8 cellular contexts compared by ENCODE assay signal in genomic region chr12:47774664-47775063, GRCh38. TPM values are rescaled to one million over a fixed set of nuclear protein-coding genes. Genes with fewer than 3 reads are reported as not detected.
A peak's percentile ranks its signal among the peaks of the same experiment; 100 is the strongest.
DNase-seq lines count a peak whose midpoint lies in the region; ATAC-seq, FAIRE-seq and TF ChIP-seq lines count a peak whose summit lies in the region.

No MANE protein-coding gene starts in this region.

- H3K4me1 Mint-ChIP-seq in Calu3 (ENCODE audit: low read depth, unreplicated experiment): peaks cover 9% of the 10 kb centered on the region

- H2AFZ ChIP-seq in PC-3 (ENCODE audit: low read length) (no peak overlapping the region), H1 (ENCODE audit: low read length) (no peak overlapping the region)

- H3K36me3 Mint-ChIP-seq in Calu3 (ENCODE audit: insufficient read depth, unreplicated experiment): peaks cover 27% of the 10 kb centered on the region

- no peaks in the 10 kb centered on the region for H3K27me3 Mint-ChIP-seq in Calu3 (ENCODE audit: unreplicated experiment)

- H3K4me1 ChIP-seq in PC-3 (ENCODE audit: insufficient read depth, low read length) (peaks cover 32% of the 10 kb centered on the region), H1 (replicated peaks in 1 of 4; ENCODE audit: control insufficient read depth in 3 of 4, insufficient read depth in 4 of 4, low read length in 3 of 4) (peaks cover 0 to 22% (median 15%) of the 10 kb centered on the region in 4 experiments; a peak in 6 of 7 replicates), sigmoid colon (peaks cover 0 to 82% (median 65%) of the 10 kb centered on the region in 4 donors), HAP-1 (peaks cover 23% of the 10 kb centered on the region)

- no peak overlapping the region for H4K91ac ChIP-seq in H1 (replicated peaks; ENCODE audit: insufficient read length, low read length)

- H4K8ac ChIP-seq in H1 (ENCODE audit: extremely low read depth, insufficient read depth, low read length): no peak overlapping the region

- H2BK120ac ChIP-seq in H1 (replicated peaks; ENCODE audit: low read depth, low read length): no peak overlapping the region

- 90% methylated on average over 7 of the region's 7 CpGs; no CpG with 5 or more reads in 1 of the 2 experiments for WGBS in H1 (ENCODE audit: extremely low coverage in 1 of 2, insufficient coverage in 1 of 2, insufficient read length in 1 of 2, insufficient replicate concordance in 2 of 2, low coverage in 1 of 2, low lambda C conversion rate in 2 of 2, missing lambda C conversion rate in 1 of 2), 2 experiments
- 89 to 97% methylated on average over 7 of the region's 7 CpGs for WGBS in sigmoid colon, 2 donors

- H2BK20ac ChIP-seq in H1 (ENCODE audit: low read length): no peak overlapping the region

- no peaks in the 10 kb centered on the region for H3K79me1 ChIP-seq in H1 (ENCODE audit: low read depth, low read length)

- H2BK5ac ChIP-seq in H1 (ENCODE audit: low read depth, low read length): no peak overlapping the region

- H3K27ac Mint-ChIP-seq in Calu3 (ENCODE audit: unreplicated experiment): no peak overlapping the region

- no peak overlapping the region for H3K18ac ChIP-seq in H1 (ENCODE audit: extremely low read depth, low read length)

- no peaks in the 10 kb centered on the region for H3K27me3 ChIP-seq in PC-3 (ENCODE audit: low read length)
- peaks cover 0 to 17% (median 8%) of the 10 kb centered on the region in 4 experiments; a peak in 4 of 7 replicates for H3K27me3 ChIP-seq in H1 (replicated peaks in 1 of 4; ENCODE audit: control insufficient read depth in 3 of 4, extremely low read depth in 1 of 4, insufficient read depth in 3 of 4, low read length in 3 of 4)
- H3K27me3 ChIP-seq in sigmoid colon: no peaks in the 10 kb centered on the region
- H3K27me3 ChIP-seq in HAP-1 (ENCODE audit: low read depth): no peaks in the 10 kb centered on the region

- no peak overlapping the region for H3K9ac ChIP-seq in PC-3 (ENCODE audit: low read length)
- H3K9ac ChIP-seq in H1 (replicated peaks in 1 of 4; ENCODE audit: extremely low read depth in 1 of 4, low read depth in 3 of 4, low read length in 3 of 4): no peak overlapping the region

- CTCF ChIA-PET in Calu3 (lab: Charles Lee) (interaction anchor here (1.5 to 5.0 kb wide), 2 partner anchors 8 to 32 kb away, joined by 4 to 21 read pairs; no protein-coding TSS in a partner anchor), PC-3 (lab: Charles Lee) (no interaction called here), H1 (lab: Charles Lee; ENCODE audit: partially characterized antibody) (interaction anchor here (1.5 to 58.8 kb wide), 5 partner anchors 7 to 81 kb away, joined by 4 to 2442 read pairs (median 318); partner anchors contain the start of genes ENDOU, RAPGEF3 and RPAP3)

- no peak overlapping the region for H4K5ac ChIP-seq in H1 (ENCODE audit: insufficient read length, low read depth, low read length)

- BruUV-seq in Calu3 (replicated peaks; lab: Mats Ljungman, UMichigan): TSS peak; percentile 49
- BruUV-seq in PC-3 (replicated peaks; lab: Mats Ljungman, UMichigan): no TSS peak

- POLR2A ChIA-PET in PC-3 (lab: Charles Lee; ENCODE audit: unreplicated experiment) (no interaction called here), H1 (lab: Charles Lee; ENCODE audit: partially characterized antibody) (interaction anchor here (10.3 to 10.5 kb wide), 2 partner anchors 17 to 33 kb away, joined by 78 to 79 read pairs; partner anchors contain the start of gene RAPGEF3)

- no peak for TF ChIP-seq EP300 in H1 (IDR thresholded peaks at IDR 0.05; ENCODE audit: borderline replicate concordance in 1 of 2, low read depth in 2 of 2, low read length in 2 of 2)
- TF ChIP-seq EP300 in sigmoid colon (IDR thresholded peaks at IDR 0.05): no peak

- in situ Hi-C loops in GM13976 (cut with MboI; ENCODE audit: low sequenced_read_pairs, unreplicated experiment) (loop anchor here (10.0 kb wide), 1 partner anchor 60 kb away; no protein-coding TSS in a partner anchor), HAP-1 (cut with MboI; ENCODE audit: low sequenced_read_pairs) (loop anchor here (10.0 kb wide), 2 partner anchors 60 to 120 kb away; no protein-coding TSS in a partner anchor)

- H3F3A ChIP-seq in PC-3 (ENCODE audit: low read length, unreplicated experiment): peaks cover 1% of the 10 kb centered on the region

- ATAC-seq in PC-3 (no peak), GM21423 (IDR thresholded peaks at IDR 0.05; ENCODE audit: unreplicated experiment) (no peak), HG03097 (IDR thresholded peaks at IDR 0.05; ENCODE audit: low FRiP score, unreplicated experiment) (no peak)

- intact Hi-C loops in Calu3 (cut with micrococcal nuclease; ENCODE audit: unreplicated experiment): loop anchor here (5.0 kb wide), 1 partner anchor 63 kb away; no protein-coding TSS in a partner anchor
- intact Hi-C loops in PC-3 (cut with micrococcal nuclease): no loop called here
- intact Hi-C loops in sigmoid colon (cut with DNase I): no loop called here

- H3K36me3 ChIP-seq in PC-3 (ENCODE audit: low read depth, low read length): no peaks in the 10 kb centered on the region
- no peaks in the 10 kb centered on the region for H3K36me3 ChIP-seq in H1 (ENCODE audit: control insufficient read depth in 2 of 4, insufficient read depth in 4 of 4, low read length in 3 of 4)
- H3K36me3 ChIP-seq in sigmoid colon: no peaks in the 10 kb centered on the region
- H3K36me3 ChIP-seq in HAP-1 (replicated peaks): no peaks in the 10 kb centered on the region

- H3K4me3 Mint-ChIP-seq in Calu3 (ENCODE audit: low read depth, unreplicated experiment): no peak overlapping the region

- H3K27ac ChIP-seq in PC-3 (ENCODE audit: low read length) (no peak overlapping the region), H1 (ENCODE audit: low read depth, low read length) (no peak overlapping the region), sigmoid colon (peak overlapping the region; percentile 62 to 75 (median 64))

- H4K20me1 ChIP-seq in PC-3 (ENCODE audit: low read length) (no peaks in the 10 kb centered on the region), H1 (replicated peaks in 1 of 2; ENCODE audit: control insufficient read depth in 1 of 2, insufficient read depth in 2 of 2, low read length in 2 of 2) (peaks cover 0 to 3% of the 10 kb centered on the region in 2 experiments)

- TF ChIP-seq CTCF in Calu3 (IDR thresholded peaks at IDR 0.05; ENCODE audit: unreplicated experiment): no peak
- TF ChIP-seq CTCF in PC-3 (conservative IDR thresholded peaks at IDR 0.05; ENCODE audit: low read depth, low read length): no peak
- TF ChIP-seq CTCF in H1 (IDR thresholded peaks at IDR 0.05; ENCODE audit: control extremely low read depth in 1 of 3, insufficient read depth in 1 of 3, low read depth in 1 of 3, low read length in 3 of 3): no peak
- no peak for TF ChIP-seq CTCF in sigmoid colon (IDR thresholded peaks at IDR 0.05)
- no peak for TF ChIP-seq CTCF in GM13976 (IDR thresholded peaks at IDR 0.05; ENCODE audit: borderline replicate concordance, control extremely low read depth, extremely low read depth, insufficient read depth, missing control alignments)

- TF ChIP-seq RAD21 in H1 (IDR thresholded peaks at IDR 0.05 in 1 of 2, conservative IDR thresholded peaks at IDR 0.05 in 1 of 2; ENCODE audit: low read depth in 2 of 2, low read length in 2 of 2): no peak

- H2BK12ac ChIP-seq in H1 (ENCODE audit: low read depth, low read length): peak overlapping the region; percentile 50; the same call in 1 of the 2 replicates

- H3K56ac ChIP-seq in H1 (replicated peaks; ENCODE audit: insufficient read length, low read depth, low read length): no peak overlapping the region

- peaks cover 4% of the 10 kb centered on the region; the same call in 1 of the 2 replicates for H3K23me2 ChIP-seq in H1 (ENCODE audit: low read depth, low read length)

- H3K79me2 ChIP-seq in PC-3 (ENCODE audit: low read length) (peaks cover 15% of the 10 kb centered on the region), H1 (ENCODE audit: control insufficient read depth in 1 of 2, insufficient read depth in 2 of 2, low read length in 2 of 2) (no peaks in the 10 kb centered on the region)

- H3K4me3 ChIP-seq in PC-3 (ENCODE audit: low read length) (no peak overlapping the region), H1 (ENCODE audit: extremely low read depth in 1 of 4, insufficient read depth in 2 of 4, low read depth in 3 of 4, low read length in 4 of 4) (no peak overlapping the region), sigmoid colon (no peak overlapping the region), HAP-1 (no peak overlapping the region)

- H3K9me2 ChIP-seq in PC-3 (replicated peaks; ENCODE audit: low read length): no peaks in the 10 kb centered on the region

- H3K9me3 ChIP-seq in PC-3 (ENCODE audit: low read length): no peaks in the 10 kb centered on the region
- no peaks in the 10 kb centered on the region for H3K9me3 ChIP-seq in H1 (ENCODE audit: insufficient read depth in 2 of 2, low read depth in 1 of 2, low read length in 1 of 2)
- H3K9me3 ChIP-seq in sigmoid colon: no peaks in the 10 kb centered on the region
- H3K9me3 ChIP-seq in HAP-1: no peaks in the 10 kb centered on the region

- TF ChIP-seq POLR2A in H1 (IDR thresholded peaks at IDR 0.05; ENCODE audit: control extremely low read depth in 1 of 2, low read depth in 2 of 2, low read length in 2 of 2): no peak
- TF ChIP-seq POLR2A in sigmoid colon (IDR thresholded peaks at IDR 0.05): no peak

- no peak overlapping the region for H3K4ac ChIP-seq in H1 (replicated peaks; ENCODE audit: insufficient read length, low read depth, low read length)

- H2AK5ac ChIP-seq in H1 (ENCODE audit: low read depth, low read length): no peak overlapping the region

- no peak overlapping the region for H3K23ac ChIP-seq in H1 (ENCODE audit: insufficient read length)

- no peaks in the 10 kb centered on the region for H3K9me3 Mint-ChIP-seq in Calu3 (ENCODE audit: low read depth, unreplicated experiment)

- DNase-seq in Calu3: no peak
- DNase-seq in PC-3: no peak
- DNase-seq in H1 (ENCODE audit: low read depth in 1 of 2, low spot score in 2 of 2): no peak
- peak; percentile 64 for DNase-seq in sigmoid colon
- DNase-seq in GM13976 (ENCODE audit: low spot score): no peak
- DNase-seq in HAP-1 (ENCODE audit: low spot score in 2 of 2): no peak

- peak overlapping the region; percentile 99 for H3K4me2 ChIP-seq in PC-3 (ENCODE audit: low read length)
- H3K4me2 ChIP-seq in H1 (ENCODE audit: insufficient read depth in 1 of 2, low read depth in 2 of 2, low read length in 2 of 2): no peak overlapping the region; a peak in 1 of 4 replicates

- no peak for FAIRE-seq in H1 (lab: Jason Lieb, UNC)

- H2BK15ac ChIP-seq in H1 (ENCODE audit: low read length): no peak overlapping the region

- H3K14ac ChIP-seq in H1 (ENCODE audit: insufficient read length): no peak overlapping the region

RNA-seq across cellular contexts. Expression of gene SLC48A1, which starts 1.6 kb away (rescaled TPM):
- total RNA-seq in Calu3 (2022): 17.0 and 17.2 TPM in 2 replicates
- 21.4 and 22.3 TPM in 2 replicates for total RNA-seq in PC-3 (2014; rRNA removed)
- 14.0 and 14.1 TPM in 2 replicates for total RNA-seq in H1 (2021; fragmentation: NEBNext Ultra II Directional; extraction: Animal tissue kit (Norgen Biotek cat#: 25700))
- polyA plus RNA-seq in H1 (2011; rRNA removed): 9.5 and 12.1 TPM in 2 replicates
- polyA plus RNA-seq in H1 (2011; cell fraction: cytosol; rRNA removed): 9.6 TPM
- polyA plus RNA-seq in H1 (2011; cell fraction: nucleus; rRNA removed): 16.1 TPM
- polyA plus RNA-seq in H1 (2012, experiment 1 of 2): 8.3 to 11.4 TPM (median 10.2 TPM) in 4 replicates
- 8.6 TPM for polyA plus RNA-seq in H1 (2012, experiment 2 of 2)
- 9.4 TPM for polyA plus RNA-seq in H1 (2013, experiment 1 of 2)
- polyA plus RNA-seq in H1 (2013, experiment 2 of 2): 10.8 TPM
- 7.2 and 7.3 TPM in 2 replicates for polyA minus RNA-seq in H1 (2011; rRNA and poly(A)+ RNA removed)
- polyA minus RNA-seq in H1 (2011; cell fraction: cytosol; rRNA and poly(A)+ RNA removed): 6.8 TPM
- polyA minus RNA-seq in H1 (2011; cell fraction: nucleus; rRNA and poly(A)+ RNA removed): 7.3 TPM
- total RNA-seq in sigmoid colon: 10 to 100 TPM; 30.3 to 46.6 (median 32.2) TPM
- polyA plus RNA-seq in sigmoid colon: 10 to 100 TPM in 2 of 3 donors, 1 to 10 TPM in 1; 6.9 to 14.2 (median 12.0) TPM

RNA-seq across cellular contexts. Expression of gene RAPGEF3, which starts 16.0 kb away (rescaled TPM):
- total RNA-seq in Calu3 (2022) (8.2 and 11.0 TPM in 2 replicates), PC-3 (2014; rRNA removed) (6.7 and 9.3 TPM in 2 replicates), sigmoid colon (10 to 100 TPM; 13.8 to 36.8 (median 14.6) TPM)
- 6.7 and 9.4 TPM in 2 replicates for total RNA-seq in H1 (2021; fragmentation: NEBNext Ultra II Directional; extraction: Animal tissue kit (Norgen Biotek cat#: 25700))
- polyA plus RNA-seq in H1 (2011; rRNA removed) (5.0 and 5.2 TPM in 2 replicates), sigmoid colon (10 to 100 TPM in 1 of 3 donors, 1 to 10 TPM in 2; 3.9 to 16.2 (median 4.2) TPM)
- polyA plus RNA-seq in H1 (2011; cell fraction: cytosol; rRNA removed): 6.0 TPM
- 31.6 TPM for polyA plus RNA-seq in H1 (2011; cell fraction: nucleus; rRNA removed)
- 4.1 to 5.7 TPM (median 5.2 TPM) in 4 replicates for polyA plus RNA-seq in H1 (2012, experiment 1 of 2)
- polyA plus RNA-seq in H1 (2012, experiment 2 of 2): 3.1 TPM
- polyA plus RNA-seq in H1 (2013, experiment 1 of 2): 4.2 TPM
- polyA plus RNA-seq in H1 (2013, experiment 2 of 2): 3.9 TPM
- 5.2 and 8.0 TPM in 2 replicates for polyA minus RNA-seq in H1 (2011; rRNA and poly(A)+ RNA removed)
- 1.8 TPM for polyA minus RNA-seq in H1 (2011; cell fraction: cytosol; rRNA and poly(A)+ RNA removed)
- 16.2 TPM for polyA minus RNA-seq in H1 (2011; cell fraction: nucleus; rRNA and poly(A)+ RNA removed)

RNA-seq across cellular contexts. Expression of gene HDAC7, which starts 45.0 kb away (rescaled TPM):
- total RNA-seq in Calu3 (2022) (41.8 and 44.0 TPM in 2 replicates), PC-3 (2014; rRNA removed) (44.2 and 59.6 TPM in 2 replicates), sigmoid colon (10 to 100 TPM; 45.3 to 79.2 (median 53.1) TPM)
- total RNA-seq in H1 (2021; fragmentation: NEBNext Ultra II Directional; extraction: Animal tissue kit (Norgen Biotek cat#: 25700)): 82.0 and 84.9 TPM in 2 replicates
- polyA plus RNA-seq in H1 (2011; rRNA removed) (25.5 and 52.0 TPM in 2 replicates), sigmoid colon (10 to 100 TPM in 2 of 3 donors, 1 to 10 TPM in 1; 6.5 to 44.8 (median 16.8) TPM)
- polyA plus RNA-seq in H1 (2011; cell fraction: cytosol; rRNA removed): 27.2 TPM
- polyA plus RNA-seq in H1 (2011; cell fraction: nucleus; rRNA removed): 208 TPM
- polyA plus RNA-seq in H1 (2012, experiment 1 of 2): 46.5 to 68.3 TPM (median 65.5 TPM) in 4 replicates
- 57.8 TPM for polyA plus RNA-seq in H1 (2012, experiment 2 of 2)
- polyA plus RNA-seq in H1 (2013, experiment 1 of 2): 40.9 TPM
- 38.9 TPM for polyA plus RNA-seq in H1 (2013, experiment 2 of 2)
- polyA minus RNA-seq in H1 (2011; rRNA and poly(A)+ RNA removed): 11.6 and 23.5 TPM in 2 replicates
- 27.2 TPM for polyA minus RNA-seq in H1 (2011; cell fraction: cytosol; rRNA and poly(A)+ RNA removed)
- polyA minus RNA-seq in H1 (2011; cell fraction: nucleus; rRNA and poly(A)+ RNA removed): 48.1 TPM

RNA-seq across cellular contexts. Expression of gene ENDOU, which starts 49.4 kb away (rescaled TPM):
- 0.42 TPM in 1 of 2 replicates, not detected in the other for total RNA-seq in Calu3 (2022)
- not detected in 2 replicates for total RNA-seq in PC-3 (2014; rRNA removed)
- not detected in 2 replicates for total RNA-seq in H1 (2021; fragmentation: NEBNext Ultra II Directional; extraction: Animal tissue kit (Norgen Biotek cat#: 25700))
- polyA plus RNA-seq in H1 (2011; rRNA removed): not detected in 2 replicates
- not detected for polyA plus RNA-seq in H1 (2011; cell fraction: cytosol; rRNA removed)
- not detected for polyA plus RNA-seq in H1 (2011; cell fraction: nucleus; rRNA removed)
- not detected in 4 replicates for polyA plus RNA-seq in H1 (2012, experiment 1 of 2)
- polyA plus RNA-seq in H1 (2012, experiment 2 of 2): not detected
- polyA plus RNA-seq in H1 (2013, experiment 1 of 2): not detected
- not detected for polyA plus RNA-seq in H1 (2013, experiment 2 of 2)
- polyA minus RNA-seq in H1 (2011; rRNA and poly(A)+ RNA removed): 0.29 TPM in 1 of 2 replicates, not detected in the other
- not detected for polyA minus RNA-seq in H1 (2011; cell fraction: cytosol; rRNA and poly(A)+ RNA removed)
- not detected for polyA minus RNA-seq in H1 (2011; cell fraction: nucleus; rRNA and poly(A)+ RNA removed)
- 1 to 10 TPM in 1 of 4 donors, under 1 TPM in 2, not detected in 1; 0.36 to 1.6 (median 0.49) TPM for total RNA-seq in sigmoid colon
- under 1 TPM in 1 of 3 donors, not detected in 2; 0.25 TPM for polyA plus RNA-seq in sigmoid colon

Comparison
In these comparisons a context has a peak if more than half of its experiments do, and no peak if none do; other contexts are left out.
1. H3K27ac ChIP-seq: peak in sigmoid colon (4 of 4); none in PC-3 (single experiment) and H1 (single experiment).